26 cellular contexts compared by ENCODE assay signal in genomic region chr15:101813803-101814534, GRCh38. TPM values are rescaled to one million over a fixed set of nuclear protein-coding genes. Genes with fewer than 3 reads are reported as not detected.
DNase-seq lines count a peak whose midpoint lies in the region; ATAC-seq, FAIRE-seq and TF ChIP-seq lines count a peak whose summit lies in the region.
"Had no signal": no experiment of that assay in that cellular context is flagged by ENCODE, and none has a peak within 500 bp of the region (broad histone marks: within the 10 kb centered on the region; RNA-seq: fewer than 3 reads in every experiment).

No MANE protein-coding gene starts in this region.

- ATAC-seq in A549, result no peak
- ATAC-seq: effector memory CD8-positive, alpha-beta T cell; left lobe of liver; mucosa of descending colon; stimulated activated memory B cell treated with anti-CD40 and anti-IgM and Interleukin-4, amounts not matched to agents 10 μg/mL and 1 μg/mL and 100 μg/mL, for 72 hours had no signal

- H3K9me3 ChIP-seq in A549, result no peaks in the 10 kb centered on the region
- H3K9me3 ChIP-seq in SJSA1 (replicated peaks), result no peaks in the 10 kb centered on the region
- H3K9me3 ChIP-seq: mucosa of descending colon, neutrophil, Peyer's patch, thyroid gland had no signal

- TF ChIP-seq POLR2A in A549 (IDR thresholded peaks at IDR 0.05; ENCODE audit: low read length) (no peak), GM12892 (IDR thresholded peaks at IDR 0.05; ENCODE audit: low read depth, low read length) (no peak)

- FAIRE-seq in A549 (lab: Jason Lieb, UNC) (no peak), GM12892 (lab: Jason Lieb, UNC) (no peak)
- FAIRE-seq: frontal cortex, H1, TTC549 had no signal

- TF ChIP-seq EP300 in A549 (IDR thresholded peaks at IDR 0.05), result no peak

- H3K36me3 ChIP-seq in SJSA1, result peaks cover 9% of the 10 kb centered on the region
- H3K36me3 ChIP-seq: neutrophil, Peyer's patch, thyroid gland had no signal

- no peak for TF ChIP-seq RAD21 in A549 (conservative IDR thresholded peaks at IDR 0.05 in 1 of 2, IDR thresholded peaks at IDR 0.05 in 1 of 2)

- WGBS in A549 (ENCODE audit: missing lambda C conversion rate), result 5% methylated on average over 3 of the region's 3 CpGs

- TF ChIP-seq CTCF in A549 (IDR thresholded peaks at IDR 0.05), result no peak
- no peak for TF ChIP-seq CTCF in fibroblast of the aortic adventitia (IDR thresholded peaks at IDR 0.05; ENCODE audit: insufficient read depth, low read length)

- H3K4me2 ChIP-seq in A549, result 0 out of 3 replicates have a peak overlapping the region, but pooled peaks have one; percentile 8
- H3K4me2 ChIP-seq: KMS-11 had no signal

- DNase-seq in A549 (ENCODE audit: low read depth in 1 of 2, low spot score in 1 of 2) (peak in 1 of 2 experiments; percentile 25), EL (peak; percentile 25), SJSA1 (ENCODE audit: low read depth in 1 of 2, low spot score in 2 of 2) (peak in 1 of 2 experiments; percentile 22), fibroblast of the aortic adventitia (ENCODE audit: low read depth) (peak; percentile 23), NCI-H128 (lab: John Stamatoyannopoulos, UW; ENCODE audit: unreplicated experiment) (no peak), SHP77 (lab: John Stamatoyannopoulos, UW) (no peak), ureter (ENCODE audit: low spot score) (no peak), GM12892 (ENCODE audit: insufficient read length) (no peak)
- DNase-seq: activated CD4-positive, alpha-beta T cell treated with anti-CD3 and anti-CD28 coated beads, Interleukin-2, amount 10 ng/mL, durations not matched to agents 24 days and 14 days; activated CD8-positive, alpha-beta memory T cell treated with anti-CD3 and anti-CD28 coated beads, Interleukin-2, amount 50 U/mL, for 4 hours; activated effector memory CD4-positive, alpha-beta T cell treated with anti-CD3 and anti-CD28 coated beads, Interleukin-2, amount 50 U/mL, for 16 hours; DND-41; effector memory CD8-positive, alpha-beta T cell; mucosa of descending colon; NCI-H1436; NCI-H748 treated with DMSO at 0.1 percent for 48 hours; Peyer's patch; thyroid gland had no signal

- CTCF ChIA-PET in A549 (lab: Yijun Ruan, JAX), result no interaction called here

- H3K27me3 ChIP-seq in SJSA1 (replicated peaks), result no peaks in the 10 kb centered on the region
- H3K27me3 ChIP-seq: Peyer's patch, thyroid gland had no signal

- POLR2A ChIA-PET in A549 (lab: Yijun Ruan, JAX), result no interaction called here

- H3K27ac ChIP-seq in A549 (no peak overlapping the region), SJSA1 (peak overlapping the region; percentile 6; the same call in 1 of the 2 replicates)
- H3K27ac ChIP-seq: KMS-11, neutrophil, Peyer's patch, thyroid gland had no signal

- H3K4me3 ChIP-seq in A549, result no peak overlapping the region
- no peak overlapping the region for H3K4me3 ChIP-seq in SJSA1
- H3K4me3 ChIP-seq in fibroblast of the aortic adventitia (ENCODE audit: low read depth, low read length), result no peak overlapping the region
- H3K4me3 ChIP-seq: mucosa of descending colon, Peyer's patch, thyroid gland had no signal

- no peaks in the 10 kb centered on the region for H3K4me1 ChIP-seq in A549
- peaks cover 9% of the 10 kb centered on the region for H3K4me1 ChIP-seq in SJSA1 (replicated peaks)
- H3K4me1 ChIP-seq: Peyer's patch, thyroid gland had no signal

TF ChIP-seq in A549, 52 proteins besides CTCF, POLR2A, EP300 and RAD21:
- TF ChIP-seq FOSL2 (IDR thresholded peaks at IDR 0.05) (no peak), FOSL2 (CRISPR knock-in tag; IDR thresholded peaks at IDR 0.05) (0 out of 2 replicates have a peak, but pooled peaks have one; percentile 3), CEBPB (IDR thresholded peaks at IDR 0.05) (no peak), BCL3 (IDR thresholded peaks at IDR 0.05) (no peak), NFE2L2 (conservative IDR thresholded peaks at IDR 0.05; ENCODE audit: low read length) (peak; percentile 46), MAFK (IDR thresholded peaks at IDR 0.05; ENCODE audit: partially characterized antibody) (peak; percentile 77), POLR2AphosphoS2 (conservative IDR thresholded peaks at IDR 0.05; ENCODE audit: low read length) (no peak), JUN (IDR thresholded peaks at IDR 0.05) (no peak)

RNA-seq across cellular contexts. Expression of gene OR4F15, which starts 2.0 kb away (rescaled TPM):
- polyA plus RNA-seq in A549 (2011; rRNA removed), result not detected in 2 replicates
- polyA plus RNA-seq in A549 (2012; cell fraction: cytosol; rRNA removed), result not detected in 2 replicates
- not detected in 2 replicates for polyA plus RNA-seq in A549 (2012; cell fraction: nucleus; rRNA removed)
- not detected in 3 replicates for polyA plus RNA-seq in A549 (2017; fragmentation: RNase III; extraction: RNeasy Plus Mini Kit Qiagen cat#74134 plus additional on column Dnase treatment)
- polyA minus RNA-seq in A549 (2011; rRNA and poly(A)+ RNA removed), result not detected in 2 replicates
- total RNA-seq in SJSA1 (2014; rRNA removed; shearing (Covaris generic)), result 0.03 and 0.66 TPM in 2 replicates
- not detected in 2 replicates for total RNA-seq in fibroblast of the aortic adventitia (ENCODE audit: low replicate concordance)
- total RNA-seq in ureter, result not detected
- not detected for polyA plus RNA-seq in GM12892 (2012; ENCODE audit: missing spikeins)
- total RNA-seq: A172; activated CD4-positive, alpha-beta T cell treated with anti-CD3 and anti-CD28 coated beads, Interleukin-2, amount 10 ng/mL, durations not matched to agents 24 days and 14 days; H1; left lobe of liver; mucosa of descending colon; Peyer's patch; thyroid gland had no signal
- polyA plus RNA-seq: H1 had no signal

RNA-seq across cellular contexts. Expression of gene OR4F6, which starts 10.7 kb away (rescaled TPM):
- not detected in 2 replicates for polyA plus RNA-seq in A549 (2011; rRNA removed)
- not detected in 2 replicates for polyA plus RNA-seq in A549 (2012; cell fraction: cytosol; rRNA removed)
- not detected in 2 replicates for polyA plus RNA-seq in A549 (2012; cell fraction: nucleus; rRNA removed)
- polyA plus RNA-seq in A549 (2017; fragmentation: RNase III; extraction: RNeasy Plus Mini Kit Qiagen cat#74134 plus additional on column Dnase treatment), result not detected in 3 replicates
- not detected in 2 replicates for polyA minus RNA-seq in A549 (2011; rRNA and poly(A)+ RNA removed)
- not detected in 2 replicates for total RNA-seq in SJSA1 (2014; rRNA removed; shearing (Covaris generic))
- total RNA-seq in fibroblast of the aortic adventitia (ENCODE audit: low replicate concordance), result not detected in 2 replicates
- not detected for total RNA-seq in ureter
- polyA plus RNA-seq in GM12892 (2012; ENCODE audit: missing spikeins), result not detected
- total RNA-seq: A172; activated CD4-positive, alpha-beta T cell treated with anti-CD3 and anti-CD28 coated beads, Interleukin-2, amount 10 ng/mL, durations not matched to agents 24 days and 14 days; frontal cortex; H1; left lobe of liver; mucosa of descending colon; Peyer's patch; thyroid gland had no signal
- polyA plus RNA-seq: H1 had no signal

Comparison
In these comparisons a context has a peak if more than half of its experiments do, and no peak if none do; other contexts are left out.
1. DNase-seq: peak in EL (single experiment) and fibroblast of the aortic adventitia (single experiment); none in NCI-H128 (single experiment), SHP77 (0 of 2), ureter (single experiment) and GM12892 (single experiment).